In the genomic region with DNA sequence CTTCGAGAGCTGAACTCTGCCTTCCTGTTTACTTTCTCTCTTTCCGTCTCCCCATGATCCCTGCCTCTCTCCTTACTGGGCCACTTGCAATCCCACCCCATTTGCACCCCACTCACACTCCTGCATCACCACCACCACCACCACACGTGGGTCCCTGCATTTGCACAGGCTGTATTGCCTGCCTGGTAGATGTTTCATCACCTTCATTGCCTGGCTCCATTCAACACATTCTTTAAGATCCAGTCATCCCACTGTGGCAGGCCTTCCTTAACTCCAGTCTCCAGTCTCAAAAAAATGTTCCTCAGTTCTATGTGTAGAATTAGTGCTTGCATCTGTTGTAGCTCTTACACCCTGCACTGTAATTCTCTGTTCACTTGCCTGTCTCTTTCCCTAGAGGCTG, we compare ENCODE assay signal across 12 cellular contexts. TPM values are rescaled to one million over a fixed set of nuclear protein-coding genes. Genes with fewer than 3 reads are reported as not detected.
DNase-seq lines count a peak whose midpoint lies in the region; TF ChIP-seq lines count a peak whose summit lies in the region.
"Had no signal": no experiment of that assay in that cellular context is flagged by ENCODE, and none has a peak within 500 bp of the region (broad histone marks: within the 10 kb centered on the region; RNA-seq: fewer than 3 reads in every experiment).

No MANE protein-coding gene starts in this region.

- H3K27me3 ChIP-seq in adipocyte (replicated peaks; ENCODE audit: control insufficient read depth, insufficient read depth, low read length) = peaks cover 2% of the 10 kb centered on the region
- H3K27me3 ChIP-seq in testis = no peaks in the 10 kb centered on the region
- H3K27me3 ChIP-seq in ascending aorta = no peaks in the 10 kb centered on the region

- TF ChIP-seq CTCF in foreskin fibroblast (IDR thresholded peaks at IDR 0.05; ENCODE audit: low read depth, low read length) = no peak
- no peak for TF ChIP-seq CTCF in testis (IDR thresholded peaks at IDR 0.05)
- no peak for TF ChIP-seq CTCF in ascending aorta (IDR thresholded peaks at IDR 0.05)

- H3K4me3 ChIP-seq in adipocyte (ENCODE audit: low read length) (no peak overlapping the region), foreskin fibroblast (ENCODE audit: low read depth in 1 of 2, low read length in 2 of 2) (no peak overlapping the region), testis (no peak overlapping the region), ascending aorta (no peak overlapping the region)

- H3K9me3 ChIP-seq in adipocyte (ENCODE audit: control insufficient read depth, low read length) = no peaks in the 10 kb centered on the region
- H3K9me3 ChIP-seq in testis = no peaks in the 10 kb centered on the region
- no peaks in the 10 kb centered on the region for H3K9me3 ChIP-seq in ascending aorta

- peak; percentile 35 for DNase-seq in H4 (ENCODE audit: low spot score)
- DNase-seq in adipocyte (ENCODE audit: low read depth) = peak; percentile 83
- DNase-seq in foreskin fibroblast = peak; percentile 68 to 88
- DNase-seq in testis = no peak
- no peak for DNase-seq in occipital lobe (lab: John Stamatoyannopoulos, UW)
- DNase-seq in cerebellar cortex (ENCODE audit: low spot score) = no peak
- DNase-seq in ascending aorta (ENCODE audit: low spot score in 2 of 2) = no peak
- DNase-seq in middle frontal gyrus (ENCODE audit: extremely low spot score, low spot score) = no peak
- DNase-seq: activated CD8-positive, alpha-beta T cell treated with anti-CD3 and anti-CD28 coated beads, Interleukin-2, amount 10 ng/mL, durations not matched to agents 7 days and 5 days; natural killer cell; NCI-H1436 treated with DMSO at 0.1 percent for 48 hours; stimulated activated CD8-positive, alpha-beta memory T cell treated with anti-CD3 and anti-CD28 coated beads, Interleukin-4, amount 100 ng/mL, for 48 hours had no signal

- peak overlapping the region; percentile 29 to 47 for H3K27ac ChIP-seq in testis
- no peak overlapping the region for H3K27ac ChIP-seq in ascending aorta

- no peak overlapping the region for H3K9ac ChIP-seq in adipocyte (ENCODE audit: low read length)

- no peak for TF ChIP-seq POLR2A in testis (IDR thresholded peaks at IDR 0.05)

- no peaks in the 10 kb centered on the region for H3K36me3 ChIP-seq in adipocyte (ENCODE audit: control insufficient read depth, insufficient read depth, low read length, severe bottlenecking)
- H3K36me3 ChIP-seq in testis (ENCODE audit: low read depth, missing control alignments) = no peaks in the 10 kb centered on the region
- no peaks in the 10 kb centered on the region for H3K36me3 ChIP-seq in ascending aorta

- intact Hi-C loops in testis (cut with DNase I; ENCODE audit: low total_unique reads) = no loop called here
- intact Hi-C loops in ascending aorta (cut with DNase I) = no loop called here

- WGBS in testis, 2 donors = 92 to 99% methylated on average over 3 of the region's 3 CpGs

- peaks cover 14% of the 10 kb centered on the region for H3K4me1 ChIP-seq in adipocyte (ENCODE audit: control insufficient read depth, insufficient read depth, low read length)
- peaks cover 57% of the 10 kb centered on the region for H3K4me1 ChIP-seq in testis
- H3K4me1 ChIP-seq in ascending aorta = no peaks in the 10 kb centered on the region

RNA-seq across cellular contexts. Expression of a gene that starts 13.9 kb away (rescaled TPM):
- 0.25 TPM in 1 of 2 replicates, not detected in the other for total RNA-seq in H4 (2014; rRNA removed; shearing (Covaris generic))
- total RNA-seq in testis (10 to 100 TPM; 93.8 to 99.8 TPM), occipital lobe (3.9 TPM), ascending aorta (7.8 TPM)
- 28.9 TPM for polyA plus RNA-seq in testis (ENCODE audit: insufficient read depth, low read depth, low replicate concordance)
- total RNA-seq: activated CD8-positive, alpha-beta T cell treated with anti-CD3 and anti-CD28 coated beads, Interleukin-2, amount 10 ng/mL, durations not matched to agents 7 days and 5 days had no signal

Comparison
In these comparisons a context has a peak if more than half of its experiments do, and no peak if none do; other contexts are left out.
1. DNase-seq: peak in H4 (single experiment), adipocyte (single experiment) and foreskin fibroblast (2 of 2); none in testis (single experiment), occipital lobe (single experiment), cerebellar cortex (single experiment), ascending aorta (0 of 2) and middle frontal gyrus (single experiment).
2. H3K27ac ChIP-seq: peak in testis (2 of 2); none in ascending aorta (0 of 2).
3. RNA of a gene that starts 13.9 kb away (total RNA-seq): 93.8 to 99.8 TPM in testis; 7.8 TPM in ascending aorta (single experiment), 3.9 TPM in occipital lobe (single experiment) and 0.25 TPM in H4; every median in the first group is over 10 times any median in the second.